ENCODE assay signal across 9 cellular contexts in genomic region chr3:33061782-33062181, GRCh38. TPM values are rescaled to one million over a fixed set of nuclear protein-coding genes. Genes with fewer than 3 reads are reported as not detected.
A peak's percentile ranks its signal among the peaks of the same experiment; 100 is the strongest.
DNase-seq lines count a peak whose midpoint lies in the region; ATAC-seq and TF ChIP-seq lines count a peak whose summit lies in the region.
"Had no signal": no experiment of that assay in that cellular context is flagged by ENCODE, and none has a peak within 500 bp of the region (broad histone marks: within the 10 kb centered on the region; RNA-seq: fewer than 3 reads in every experiment).

No MANE protein-coding gene starts in this region.

- H3K36me3 Mint-ChIP-seq in activated CD4-positive, alpha-beta T cell treated with anti-CD3 and anti-CD28 coated beads for 36 hours (ENCODE audit: low read depth): peaks cover 63% of the 10 kb centered on the region
- peaks cover 52 to 69% of the 10 kb centered on the region in 2 donors for H3K36me3 Mint-ChIP-seq in stimulated activated naive B cell treated with anti-CD40 and anti-IgM and Interleukin-4, amounts not matched to agents 10 μg/mL and 1 μg/mL and 100 μg/mL, for 72 hours

- CTCF ChIA-PET in activated CD4-positive, alpha-beta T cell treated with anti-CD3 and anti-CD28 coated beads for 36 hours (lab: Charles Lee): interaction anchor here (0.8 to 7.5 kb wide), 10 partner anchors 8 to 113 kb away, joined by 3 to 71 read pairs (median 10); partner anchors contain the start of gene CCR4

- no peaks in the 10 kb centered on the region for H3K9me3 Mint-ChIP-seq in activated CD4-positive, alpha-beta T cell treated with anti-CD3 and anti-CD28 coated beads for 36 hours (ENCODE audit: low read depth)
- H3K9me3 Mint-ChIP-seq in stimulated activated naive B cell treated with anti-CD40 and anti-IgM and Interleukin-4, amounts not matched to agents 10 μg/mL and 1 μg/mL and 100 μg/mL, for 72 hours: no peaks in the 10 kb centered on the region

- POLR2A ChIA-PET in activated CD4-positive, alpha-beta T cell treated with anti-CD3 and anti-CD28 coated beads for 36 hours (lab: Charles Lee): interaction anchor here (0.6 to 2.9 kb wide), 10 partner anchors 12 to 774 kb away, joined by 3 to 22 read pairs (median 4); no protein-coding TSS in a partner anchor

- intact Hi-C loops in activated CD4-positive, alpha-beta T cell treated with anti-CD3 and anti-CD28 coated beads for 36 hours (cut with DNase I, micrococcal nuclease): loop anchor here (2.0 to 5.0 kb wide), 3 partner anchors 31 to 101 kb away; partner anchors contain the start of gene CRTAP (in 1 of the 2)
- intact Hi-C loops in cardiac septum (cut with DNase I): no loop called here

- peak overlapping the region; percentile 50 for H3K4me3 Mint-ChIP-seq in activated CD4-positive, alpha-beta T cell treated with anti-CD3 and anti-CD28 coated beads for 36 hours
- H3K4me3 Mint-ChIP-seq in stimulated activated naive B cell treated with anti-CD40 and anti-IgM and Interleukin-4, amounts not matched to agents 10 μg/mL and 1 μg/mL and 100 μg/mL, for 72 hours: peak overlapping the region in 1 of 2 donors; percentile 41

- TF ChIP-seq CTCF in epithelial cell of esophagus (IDR thresholded peaks at IDR 0.05; ENCODE audit: insufficient read depth, low read depth, low read length, missing control alignments): no peak

- peak overlapping the region; percentile 97 for H3K27ac Mint-ChIP-seq in activated CD4-positive, alpha-beta T cell treated with anti-CD3 and anti-CD28 coated beads for 36 hours
- peak overlapping the region; percentile 88 for H3K27ac Mint-ChIP-seq in stimulated activated naive B cell treated with anti-CD40 and anti-IgM and Interleukin-4, amounts not matched to agents 10 μg/mL and 1 μg/mL and 100 μg/mL, for 72 hours

- H3K4me3 ChIP-seq in epithelial cell of esophagus (ENCODE audit: low read length): no peak overlapping the region

- peak; percentile 64 for DNase-seq in activated CD4-positive, alpha-beta T cell treated with anti-CD3 and anti-CD28 coated beads for 36 hours
- DNase-seq in activated CD4-positive, alpha-beta T cell treated with anti-CD3 and anti-CD28 coated beads for 1 hour: no peak
- DNase-seq in activated CD4-positive, alpha-beta T cell treated with anti-CD3 and anti-CD28 coated beads, Interleukin-2, amount 50 U/mL, for 1 hour: peak; percentile 31
- DNase-seq in epithelial cell of esophagus (ENCODE audit: low read depth) (peak; percentile 61), nucleus accumbens (lab: John Stamatoyannopoulos, UW) (no peak), cardiac septum (ENCODE audit: low spot score) (no peak), DMS153 (lab: John Stamatoyannopoulos, UW) (no peak)
- peak; percentile 6 for DNase-seq in stimulated activated naive B cell treated with anti-CD40 and anti-IgM and Interleukin-4, amounts not matched to agents 10 μg/mL and 1 μg/mL and 100 μg/mL, for 72 hours
- DNase-seq: 8988T had no signal

- no peaks in the 10 kb centered on the region for H3K27me3 Mint-ChIP-seq in activated CD4-positive, alpha-beta T cell treated with anti-CD3 and anti-CD28 coated beads for 36 hours
- no peaks in the 10 kb centered on the region for H3K27me3 Mint-ChIP-seq in stimulated activated naive B cell treated with anti-CD40 and anti-IgM and Interleukin-4, amounts not matched to agents 10 μg/mL and 1 μg/mL and 100 μg/mL, for 72 hours

- H3K4me1 Mint-ChIP-seq in activated CD4-positive, alpha-beta T cell treated with anti-CD3 and anti-CD28 coated beads for 36 hours: peaks cover 83% of the 10 kb centered on the region
- peaks cover 43 to 47% of the 10 kb centered on the region in 2 donors for H3K4me1 Mint-ChIP-seq in stimulated activated naive B cell treated with anti-CD40 and anti-IgM and Interleukin-4, amounts not matched to agents 10 μg/mL and 1 μg/mL and 100 μg/mL, for 72 hours

- ATAC-seq in activated CD4-positive, alpha-beta T cell treated with anti-CD3 and anti-CD28 coated beads for 36 hours: peak; percentile 70
- ATAC-seq in stimulated activated naive B cell treated with anti-CD40 and anti-IgM and Interleukin-4, amounts not matched to agents 10 μg/mL and 1 μg/mL and 100 μg/mL, for 72 hours (replicated peaks): peak; percentile 43 to 52

RNA-seq across cellular contexts. Expression of gene GLB1, which starts 35.2 kb away (rescaled TPM):
- total RNA-seq in activated CD4-positive, alpha-beta T cell treated with anti-CD3 and anti-CD28 coated beads for 36 hours: 10 to 100 TPM; 44.2 to 48.9 TPM
- total RNA-seq in cardiac septum: 20.5 TPM

RNA-seq across cellular contexts. Expression of gene TMPPE, which starts 35.2 kb away (rescaled TPM):
- total RNA-seq in activated CD4-positive, alpha-beta T cell treated with anti-CD3 and anti-CD28 coated beads for 36 hours: 1 to 10 TPM; 6.6 to 6.7 TPM
- total RNA-seq in cardiac septum: 5.4 TPM

RNA-seq across cellular contexts. Expression of gene CRTAP, which starts 52.0 kb away (rescaled TPM):
- 10 to 100 TPM; 39.2 to 43.4 TPM for total RNA-seq in activated CD4-positive, alpha-beta T cell treated with anti-CD3 and anti-CD28 coated beads for 36 hours
- 91.7 TPM for total RNA-seq in cardiac septum

Comparison
In these comparisons a context has a peak if more than half of its experiments do, and no peak if none do; other contexts are left out.
1. DNase-seq: peak in activated CD4-positive, alpha-beta T cell treated with anti-CD3 and anti-CD28 coated beads for 36 hours (single experiment), activated CD4-positive, alpha-beta T cell treated with anti-CD3 and anti-CD28 coated beads, Interleukin-2, amount 50 U/mL, for 1 hour (single experiment), epithelial cell of esophagus (single experiment) and stimulated activated naive B cell treated with anti-CD40 and anti-IgM and Interleukin-4, amounts not matched to agents 10 μg/mL and 1 μg/mL and 100 μg/mL, for 72 hours (single experiment); none in activated CD4-positive, alpha-beta T cell treated with anti-CD3 and anti-CD28 coated beads for 1 hour (single experiment), nucleus accumbens (0 of 56), cardiac septum (single experiment) and DMS153 (single experiment).